9 cellular contexts compared by ENCODE assay signal in genomic region chr6:129498556-129498940, GRCh38.
DNase-seq lines count a peak whose midpoint lies in the region; ATAC-seq and TF ChIP-seq lines count a peak whose summit lies in the region.
"Had no signal": no experiment of that assay in that cellular context is flagged by ENCODE, and none has a peak within 500 bp of the region (broad histone marks: within the 10 kb centered on the region; RNA-seq: fewer than 3 reads in every experiment).

No MANE protein-coding gene starts in this region.

- CTCF ChIA-PET in Calu3 (lab: Charles Lee) (no interaction called here), PC-3 (lab: Charles Lee) (interaction anchor here (0.6 kb wide), 1 partner anchor 158 kb away, joined by 3 read pairs; no protein-coding TSS in a partner anchor)

- H3K9ac ChIP-seq in PC-3 (ENCODE audit: low read length) = peak overlapping the region; percentile 32; the same call in 1 of the 2 replicates

- H3K9me2 ChIP-seq in PC-3 (replicated peaks; ENCODE audit: low read length) = no peaks in the 10 kb centered on the region

- H3K4me2 ChIP-seq in PC-3 (ENCODE audit: low read length) (peak overlapping the region; percentile 79), osteoblast (ENCODE audit: insufficient read depth, low read length) (peak overlapping the region; percentile 80)

- intact Hi-C loops in Calu3 (cut with micrococcal nuclease; ENCODE audit: unreplicated experiment) = loop anchor here (2.0 kb wide), 3 partner anchors 68 to 438 kb away; no protein-coding TSS in a partner anchor
- intact Hi-C loops in PC-3 (cut with micrococcal nuclease) = loop anchor here (2.0 to 10.0 kb wide), 4 partner anchors 68 to 524 kb away; partner anchors contain the start of gene TMEM244

- peak overlapping the region; percentile 61 for H3K4me3 Mint-ChIP-seq in Calu3 (ENCODE audit: low read depth, unreplicated experiment)

- H3K36me3 ChIP-seq in PC-3 (ENCODE audit: low read depth, low read length) = no peaks in the 10 kb centered on the region
- H3K36me3 ChIP-seq in effector memory CD4-positive, alpha-beta T cell (ENCODE audit: control insufficient read depth, insufficient read depth, low read length) = no peaks in the 10 kb centered on the region
- no peaks in the 10 kb centered on the region for H3K36me3 ChIP-seq in osteoblast (ENCODE audit: insufficient read depth, low read length)
- H3K36me3 ChIP-seq in MG63 = peaks cover 6% of the 10 kb centered on the region; the same call in 1 of the 2 replicates
- H3K36me3 ChIP-seq: neutrophil had no signal

- H3K4me3 ChIP-seq in PC-3 (ENCODE audit: low read length) (peak overlapping the region; percentile 49; the same call in 1 of the 2 replicates), osteoblast (ENCODE audit: insufficient read depth, low read length) (peak overlapping the region; percentile 49), MG63 (no peak overlapping the region)
- H3K4me3 ChIP-seq in effector memory CD4-positive, alpha-beta T cell (ENCODE audit: insufficient read depth, low read depth, low read length, poor library complexity, severe bottlenecking) = peak overlapping the region; percentile 36

- no peak for DNase-seq in Calu3
- peak; percentile 49 for DNase-seq in PC-3
- DNase-seq in effector memory CD4-positive, alpha-beta T cell = no peak
- no peak for DNase-seq in osteoblast (ENCODE audit: insufficient read length, low spot score, missing footprints)
- DNase-seq in NCI-H1105 treated with DMSO at 0.1 percent for 48 hours (lab: John Stamatoyannopoulos, UW) = no peak
- DNase-seq in DMS79 treated with DMSO at 0.1 percent for 48 hours (lab: John Stamatoyannopoulos, UW) = no peak
- no peak for DNase-seq in MG63

- no peaks in the 10 kb centered on the region for H3K9me3 Mint-ChIP-seq in Calu3 (ENCODE audit: low read depth, unreplicated experiment)

- peaks cover 44% of the 10 kb centered on the region for H3K36me3 Mint-ChIP-seq in Calu3 (ENCODE audit: insufficient read depth, unreplicated experiment)

- H3K79me2 ChIP-seq in PC-3 (ENCODE audit: low read length) = no peaks in the 10 kb centered on the region
- no peaks in the 10 kb centered on the region for H3K79me2 ChIP-seq in osteoblast (ENCODE audit: insufficient read depth, low read length)

- peak overlapping the region; percentile 36 for H2AFZ ChIP-seq in PC-3 (ENCODE audit: low read length)
- peak overlapping the region; percentile 74 for H2AFZ ChIP-seq in osteoblast (ENCODE audit: low read length)

- H4K20me1 ChIP-seq in PC-3 (ENCODE audit: low read length) (no peaks in the 10 kb centered on the region), osteoblast (ENCODE audit: insufficient read depth, low read length) (no peaks in the 10 kb centered on the region)

- H3K27ac ChIP-seq in PC-3 (ENCODE audit: low read length) = peak overlapping the region; percentile 52
- H3K27ac ChIP-seq in effector memory CD4-positive, alpha-beta T cell (ENCODE audit: insufficient read depth, low read length, poor library complexity, severe bottlenecking) = no peak overlapping the region
- no peak overlapping the region for H3K27ac ChIP-seq in osteoblast (ENCODE audit: low read depth, low read length)

- BruUV-seq in Calu3 (replicated peaks; lab: Mats Ljungman, UMichigan) (no TSS peak), PC-3 (replicated peaks; lab: Mats Ljungman, UMichigan) (no TSS peak)

- ATAC-seq in PC-3 = peak; percentile 12
- no peak for ATAC-seq in GM19452 (IDR thresholded peaks at IDR 0.05; ENCODE audit: unreplicated experiment)

- H3K27me3 ChIP-seq in PC-3 (ENCODE audit: low read length) (no peaks in the 10 kb centered on the region), osteoblast (ENCODE audit: insufficient read depth, low read length) (no peaks in the 10 kb centered on the region), MG63 (no peaks in the 10 kb centered on the region)
- no peaks in the 10 kb centered on the region for H3K27me3 ChIP-seq in effector memory CD4-positive, alpha-beta T cell (replicated peaks; ENCODE audit: control insufficient read depth, insufficient read depth, low read length, poor library complexity, severe bottlenecking)
- H3K27me3 ChIP-seq: neutrophil had no signal

- peaks cover 68% of the 10 kb centered on the region for H3K4me1 Mint-ChIP-seq in Calu3 (ENCODE audit: low read depth, unreplicated experiment)

- POLR2A ChIA-PET in PC-3 (lab: Charles Lee; ENCODE audit: unreplicated experiment) = no interaction called here

- H3F3A ChIP-seq in PC-3 (ENCODE audit: low read length, unreplicated experiment) = peaks cover 3% of the 10 kb centered on the region

- H3K4me1 ChIP-seq in PC-3 (ENCODE audit: insufficient read depth, low read length) = peaks cover 59% of the 10 kb centered on the region
- H3K4me1 ChIP-seq in effector memory CD4-positive, alpha-beta T cell (ENCODE audit: control insufficient read depth, insufficient read depth, low read length, poor library complexity, severe bottlenecking) = no peaks in the 10 kb centered on the region
- peaks cover 35% of the 10 kb centered on the region for H3K4me1 ChIP-seq in osteoblast (ENCODE audit: insufficient read depth, low read length)

- no peak for TF ChIP-seq CTCF in Calu3 (IDR thresholded peaks at IDR 0.05; ENCODE audit: unreplicated experiment)
- no peak for TF ChIP-seq CTCF in PC-3 (conservative IDR thresholded peaks at IDR 0.05; ENCODE audit: low read depth, low read length)
- no peak for TF ChIP-seq CTCF in osteoblast (IDR thresholded peaks at IDR 0.05; ENCODE audit: extremely low read depth, low read depth, low read length)

- H3K9me3 ChIP-seq in PC-3 (ENCODE audit: low read length) (no peaks in the 10 kb centered on the region), osteoblast (ENCODE audit: low read depth, low read length) (no peaks in the 10 kb centered on the region), MG63 (no peaks in the 10 kb centered on the region; the same call in 1 of the 2 replicates)
- H3K9me3 ChIP-seq in effector memory CD4-positive, alpha-beta T cell (ENCODE audit: control insufficient read depth, low read length) = no peaks in the 10 kb centered on the region
- H3K9me3 ChIP-seq: neutrophil had no signal

- no peaks in the 10 kb centered on the region for H3K27me3 Mint-ChIP-seq in Calu3 (ENCODE audit: unreplicated experiment)

- H3K27ac Mint-ChIP-seq in Calu3 (ENCODE audit: unreplicated experiment) = peak overlapping the region; percentile 89
